8 cellular contexts compared by ENCODE assay signal in genomic region chr5:138353550-138353893, GRCh38. TPM values are rescaled to one million over a fixed set of nuclear protein-coding genes. Genes with fewer than 3 reads are reported as not detected.
DNase-seq lines count a peak whose midpoint lies in the region; ATAC-seq and TF ChIP-seq lines count a peak whose summit lies in the region.

No MANE protein-coding gene starts in this region.

- 0% methylated on average over 8 of the region's 8 CpGs for WGBS in lower leg skin, 2 donors
- 1 to 4% methylated on average over 5 to 8 of the region's 8 CpGs for WGBS in upper lobe of left lung, 2 donors

- H3K27ac ChIP-seq in upper lobe of left lung, result peak overlapping the region; percentile 96 to 100 (median 98)

- H3K9me3 Mint-ChIP-seq in brain, result peaks cover 7 to 15% (median 11%) of the 10 kb centered on the region in 5 experiments

- peaks cover 44% of the 10 kb centered on the region for H3K4me1 Mint-ChIP-seq in brain

- H3K36me3 Mint-ChIP-seq in brain, result peaks cover 25% of the 10 kb centered on the region

- ATAC-seq in upper lobe of left lung (ENCODE audit: low FRiP score in 2 of 2), result no peak
- ATAC-seq in GM21526 (IDR thresholded peaks at IDR 0.05; ENCODE audit: low FRiP score, unreplicated experiment), result no peak
- ATAC-seq in HG02870 (IDR thresholded peaks at IDR 0.05; ENCODE audit: unreplicated experiment), result no peak

- H3K27ac Mint-ChIP-seq in brain, result peak overlapping the region; percentile 93 to 99 (median 97)

- TF ChIP-seq CTCF in BE2C (IDR thresholded peaks at IDR 0.05; ENCODE audit: low read depth, low read length), result no peak
- TF ChIP-seq CTCF in brain (conservative IDR thresholded peaks at IDR 0.05), result no peak
- no peak for TF ChIP-seq CTCF in lower leg skin (IDR thresholded peaks at IDR 0.05)
- TF ChIP-seq CTCF in upper lobe of left lung (IDR thresholded peaks at IDR 0.05), result no peak

- DNase-seq in BE2C (no peak), lower leg skin (ENCODE audit: low spot score in 2 of 2) (no peak), upper lobe of left lung (no peak)
- no peak for DNase-seq in Jurkat, Clone E6-1 (ENCODE audit: low read depth, low spot score)
- DNase-seq in activated effector memory CD4-positive, alpha-beta T cell treated with Interleukin-2 at 50 U/mL for 16 hours, result no peak

- H3K36me3 ChIP-seq in BE2C (no peaks in the 10 kb centered on the region), upper lobe of left lung (peaks cover 0 to 6% (median 2%) of the 10 kb centered on the region in 4 donors)

- no peaks in the 10 kb centered on the region for H3K9me3 ChIP-seq in BE2C
- no peaks in the 10 kb centered on the region for H3K9me3 ChIP-seq in upper lobe of left lung

- intact Hi-C loops in lower leg skin (cut with DNase I; ENCODE audit: low total_unique reads), result no loop called here

- no peaks in the 10 kb centered on the region for H3K27me3 ChIP-seq in BE2C
- H3K27me3 ChIP-seq in upper lobe of left lung, result no peaks in the 10 kb centered on the region

- H3K4me3 ChIP-seq in BE2C (ENCODE audit: low read depth, low read length) (peak overlapping the region; percentile 84), lower leg skin (ENCODE audit: low read depth, poor library complexity, severe bottlenecking) (peak overlapping the region; percentile 78), upper lobe of left lung (peak overlapping the region; percentile 82 to 94 (median 89))
- peak overlapping the region; percentile 81 for H3K4me3 ChIP-seq in Jurkat, Clone E6-1 (ENCODE audit: low read length)

- TF ChIP-seq POLR2A in lower leg skin (IDR thresholded peaks at IDR 0.05) (no peak), upper lobe of left lung (IDR thresholded peaks at IDR 0.05) (peak in 1 of 4 donors; percentile 10)

- H3K4me1 ChIP-seq in BE2C (peaks cover 10% of the 10 kb centered on the region), upper lobe of left lung (peaks cover 19 to 23% (median 21%) of the 10 kb centered on the region in 4 donors)

- TF ChIP-seq EP300 in upper lobe of left lung (IDR thresholded peaks at IDR 0.05), result no peak

- peak overlapping the region; percentile 93 to 96 (median 94) for H3K4me3 Mint-ChIP-seq in brain

- peaks cover 9% of the 10 kb centered on the region for H3K27me3 Mint-ChIP-seq in brain

RNA-seq across cellular contexts. Expression of gene KDM3B, which starts 1.0 kb away (rescaled TPM):
- 41.7 TPM for polyA plus RNA-seq in BE2C (2012; ENCODE audit: insufficient read depth, insufficient read length, low read depth)
- 44.5 TPM for polyA plus RNA-seq in Jurkat, Clone E6-1 (2012; ENCODE audit: insufficient read depth, insufficient read length)
- 44.3 TPM for polyA plus RNA-seq in brain (ENCODE audit: insufficient read depth, low read depth, low replicate concordance)
- total RNA-seq in lower leg skin, result 10 to 100 TPM; 54.4 to 72.7 (median 67.0) TPM
- 100 to 1,000 TPM in 1 of 6 donors, 10 to 100 TPM in 5; 54.8 to 110 (median 56.8) TPM for total RNA-seq in upper lobe of left lung

RNA-seq across cellular contexts. Expression of gene FAM53C, which starts 15.5 kb away (rescaled TPM):
- 40.1 TPM for polyA plus RNA-seq in BE2C (2012; ENCODE audit: insufficient read depth, insufficient read length, low read depth)
- polyA plus RNA-seq in Jurkat, Clone E6-1 (2012; ENCODE audit: insufficient read depth, insufficient read length), result 23.8 TPM
- polyA plus RNA-seq in brain (ENCODE audit: insufficient read depth, low read depth, low replicate concordance), result 20.9 TPM
- total RNA-seq in lower leg skin (10 to 100 TPM; 15.2 to 19.9 (median 17.2) TPM), upper lobe of left lung (10 to 100 TPM; 15.8 to 71.2 (median 21.9) TPM)

RNA-seq across cellular contexts. Expression of gene CDC25C, which starts 21.9 kb away (rescaled TPM):
- 1.4 TPM for polyA plus RNA-seq in BE2C (2012; ENCODE audit: insufficient read depth, insufficient read length, low read depth)
- 27.8 TPM for polyA plus RNA-seq in Jurkat, Clone E6-1 (2012; ENCODE audit: insufficient read depth, insufficient read length)
- polyA plus RNA-seq in brain (ENCODE audit: insufficient read depth, low read depth, low replicate concordance), result 13.2 TPM
- 1 to 10 TPM in 1 of 4 donors, under 1 TPM in 2, not detected in 1; 0.34 to 1.4 (median 0.69) TPM for total RNA-seq in lower leg skin
- total RNA-seq in upper lobe of left lung, result under 1 TPM in 4 of 6 donors, not detected in 2; 0.37 to 0.67 (median 0.54) TPM
